ENCODE assay signal across 9 cellular contexts in genomic region chr19:4052993-4053422, GRCh38. TPM values are rescaled to one million over a fixed set of nuclear protein-coding genes. Genes with fewer than 3 reads are reported as not detected.
DNase-seq lines count a peak whose midpoint lies in the region; ATAC-seq and TF ChIP-seq lines count a peak whose summit lies in the region.
"Had no signal": no experiment of that assay in that cellular context is flagged by ENCODE, and none has a peak within 500 bp of the region (broad histone marks: within the 10 kb centered on the region; RNA-seq: fewer than 3 reads in every experiment).

No MANE protein-coding gene starts in this region.

- no peak for ATAC-seq in HG03342 (IDR thresholded peaks at IDR 0.05; ENCODE audit: unreplicated experiment)

- no peak overlapping the region for H3K4me3 Mint-ChIP-seq in activated naive CD4-positive, alpha-beta T cell treated with anti-CD3 and anti-CD28 coated beads for 36 hours
- H3K4me3 Mint-ChIP-seq in brain = peak overlapping the region in 1 of 5 experiments; percentile 24
- H3K4me3 Mint-ChIP-seq in mesothelial cell of epicardium = no peak overlapping the region

- H3K27me3 ChIP-seq in transverse colon = no peaks in the 10 kb centered on the region

- peaks cover 43 to 72% (median 61%) of the 10 kb centered on the region in 4 donors for H3K4me1 ChIP-seq in transverse colon

- no peaks in the 10 kb centered on the region for H3K27me3 Mint-ChIP-seq in activated naive CD4-positive, alpha-beta T cell treated with anti-CD3 and anti-CD28 coated beads for 36 hours (ENCODE audit: low read depth)
- H3K27me3 Mint-ChIP-seq in brain (no peaks in the 10 kb centered on the region), mesothelial cell of epicardium (ENCODE audit: low read depth) (no peaks in the 10 kb centered on the region)

- no peaks in the 10 kb centered on the region for H3K9me3 ChIP-seq in transverse colon

- peak overlapping the region; percentile 53 for H3K27ac Mint-ChIP-seq in activated naive CD4-positive, alpha-beta T cell treated with anti-CD3 and anti-CD28 coated beads for 36 hours
- H3K27ac Mint-ChIP-seq in brain = peak overlapping the region; percentile 6 to 67 (median 26)
- peak overlapping the region; percentile 86 for H3K27ac Mint-ChIP-seq in mesothelial cell of epicardium

- TF ChIP-seq CTCF in brain (conservative IDR thresholded peaks at IDR 0.05) (no peak), mesothelial cell of epicardium (IDR thresholded peaks at IDR 0.05; ENCODE audit: unreplicated experiment) (no peak), transverse colon (IDR thresholded peaks at IDR 0.05) (no peak)

- no peak for TF ChIP-seq POLR2A in transverse colon (IDR thresholded peaks at IDR 0.05)

- intact Hi-C loops in activated naive CD4-positive, alpha-beta T cell treated with anti-CD3 and anti-CD28 coated beads for 36 hours (cut with micrococcal nuclease) = no loop called here
- intact Hi-C loops in transverse colon (cut with DNase I; ENCODE audit: low total_unique reads) = no loop called here

- peaks cover 38% of the 10 kb centered on the region for H3K36me3 Mint-ChIP-seq in activated naive CD4-positive, alpha-beta T cell treated with anti-CD3 and anti-CD28 coated beads for 36 hours (ENCODE audit: low read depth)
- H3K36me3 Mint-ChIP-seq in brain (peaks cover 65% of the 10 kb centered on the region), mesothelial cell of epicardium (peaks cover 34% of the 10 kb centered on the region)

- peak overlapping the region; percentile 85 to 100 (median 95) for H3K27ac ChIP-seq in transverse colon

- in situ Hi-C loops in transverse colon (cut with MboI; ENCODE audit: low pct_ligation_motif_present in 1 of 4, low pct_unique_long_range_greater_than_20kb in 1 of 4, low sequenced_read_pairs in 3 of 4) = no loop called here

- peaks cover 34% of the 10 kb centered on the region for H3K4me1 Mint-ChIP-seq in activated naive CD4-positive, alpha-beta T cell treated with anti-CD3 and anti-CD28 coated beads for 36 hours (ENCODE audit: low read depth)
- H3K4me1 Mint-ChIP-seq in brain (peaks cover 6% of the 10 kb centered on the region), mesothelial cell of epicardium (peaks cover 8% of the 10 kb centered on the region)

- peak overlapping the region in 2 of 4 donors; percentile 11 to 15 for H3K4me3 ChIP-seq in transverse colon

- no peak for DNase-seq in activated naive CD4-positive, alpha-beta T cell treated with anti-CD3 and anti-CD28 coated beads for 36 hours
- DNase-seq in activated naive CD4-positive, alpha-beta T cell treated with Interleukin-2 at 50 U/mL for 16 hours = no peak
- DNase-seq in mesothelial cell of epicardium (ENCODE audit: low spot score in 2 of 2, unreplicated experiment in 2 of 2) = no peak
- peak; percentile 76 for DNase-seq in transverse colon
- DNase-seq in NCI-H774 (lab: John Stamatoyannopoulos, UW) = no peak
- DNase-seq in NCI-H524 treated with DMSO at 0.1 percent for 48 hours (lab: John Stamatoyannopoulos, UW) = no peak
- DNase-seq: activated CD4-positive, CD25-positive, alpha-beta regulatory T cell treated with anti-CD3 and anti-CD28 coated beads, Interleukin-2, amount 50 U/mL, for 72 hours had no signal

- H3K36me3 ChIP-seq in transverse colon = peaks cover 0 to 19% (median 8%) of the 10 kb centered on the region in 4 donors

- no peak for TF ChIP-seq EP300 in transverse colon (IDR thresholded peaks at IDR 0.05; ENCODE audit: low read depth)

- 19% methylated on average over 13 of the region's 13 CpGs; no CpG with 5 or more reads in 1 of the 2 donors for WGBS in transverse colon (ENCODE audit: low coverage in 1 of 2), 2 donors

- CTCF ChIA-PET in activated naive CD4-positive, alpha-beta T cell treated with anti-CD3 and anti-CD28 coated beads for 36 hours (lab: Charles Lee) = no interaction called here

- peaks cover 4% of the 10 kb centered on the region for H3K9me3 Mint-ChIP-seq in activated naive CD4-positive, alpha-beta T cell treated with anti-CD3 and anti-CD28 coated beads for 36 hours
- H3K9me3 Mint-ChIP-seq in brain = peaks cover 0 to 3% (median 0%) of the 10 kb centered on the region in 5 experiments
- H3K9me3 Mint-ChIP-seq in mesothelial cell of epicardium = no peaks in the 10 kb centered on the region

RNA-seq across cellular contexts. Expression of gene ZBTB7A, which starts 13.7 kb away (rescaled TPM):
- 10 to 100 TPM; 11.3 to 11.9 TPM for total RNA-seq in activated naive CD4-positive, alpha-beta T cell treated with anti-CD3 and anti-CD28 coated beads for 36 hours
- polyA plus RNA-seq in brain (ENCODE audit: insufficient read depth, low read depth, low replicate concordance) = 17.0 TPM
- total RNA-seq in mesothelial cell of epicardium (27.3 to 27.9 TPM (median 27.7 TPM) in 3 replicates), transverse colon (100 to 1,000 TPM; 101 to 224 (median 141) TPM)

RNA-seq across cellular contexts. Expression of gene PIAS4, which starts 45.5 kb away (rescaled TPM):
- total RNA-seq in activated naive CD4-positive, alpha-beta T cell treated with anti-CD3 and anti-CD28 coated beads for 36 hours = 10 to 100 TPM; 16.1 to 20.1 TPM
- 41.9 TPM for polyA plus RNA-seq in brain (ENCODE audit: insufficient read depth, low read depth, low replicate concordance)
- total RNA-seq in mesothelial cell of epicardium = 47.9 to 50.1 TPM (median 48.0 TPM) in 3 replicates
- total RNA-seq in transverse colon = 100 to 1,000 TPM in 1 of 4 donors, 10 to 100 TPM in 3; 15.5 to 110 (median 23.0) TPM

Comparison
In these comparisons a context has a peak if more than half of its experiments do, and no peak if none do; other contexts are left out.
1. H3K27ac Mint-ChIP-seq: peak in every context shown above with its lines; median percentile 86 in mesothelial cell of epicardium; 53 in activated naive CD4-positive, alpha-beta T cell treated with anti-CD3 and anti-CD28 coated beads for 36 hours; 26 in brain.